ENCODE assay signal across 10 cellular contexts in the genomic region with DNA sequence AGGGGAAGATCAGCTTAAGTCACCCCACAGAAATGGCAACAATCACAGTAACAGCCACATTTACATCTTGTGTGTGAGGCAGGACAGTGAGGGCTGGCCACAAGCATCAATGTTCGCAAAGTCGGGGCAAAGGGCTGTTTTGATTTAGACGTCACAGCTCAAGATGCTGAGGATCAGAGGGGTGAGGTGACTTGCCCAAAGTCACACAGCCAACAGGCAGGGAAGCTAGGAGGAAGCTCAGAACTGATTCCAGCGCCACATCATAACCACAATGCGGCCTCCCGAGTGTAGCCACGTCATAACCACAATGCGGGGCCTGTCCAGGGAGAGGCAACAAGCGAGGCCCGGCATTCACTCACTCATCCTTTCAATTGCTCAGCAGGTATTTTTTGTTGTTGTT. TPM values are rescaled to one million over a fixed set of nuclear protein-coding genes. Genes with fewer than 3 reads are reported as not detected.
DNase-seq lines count a peak whose midpoint lies in the region; ATAC-seq and TF ChIP-seq lines count a peak whose summit lies in the region.
"Had no signal": no experiment of that assay in that cellular context is flagged by ENCODE, and none has a peak within 500 bp of the region (broad histone marks: within the 10 kb centered on the region; RNA-seq: fewer than 3 reads in every experiment).

No MANE protein-coding gene starts in this region.

- POLR2A ChIA-PET in Panc1 (lab: Charles Lee), result no interaction called here

- BruUV-seq in Panc1 (replicated peaks; lab: Mats Ljungman, UMichigan), result no TSS peak

- no peak overlapping the region for H3K4me3 Mint-ChIP-seq in mesothelial cell of epicardium

- H3K27ac ChIP-seq in Panc1 (ENCODE audit: low read length) (peak overlapping the region; percentile 42), coronary artery (peak overlapping the region in 1 of 2 donors; percentile 4)

- H3K4me3 ChIP-seq in AG09309 (ENCODE audit: control insufficient read depth, low read depth, low read length), result no peak overlapping the region
- no peak overlapping the region for H3K4me3 ChIP-seq in Panc1 (ENCODE audit: low read depth in 2 of 2, low read length in 2 of 2)
- H3K4me3 ChIP-seq in coronary artery, result no peak overlapping the region

- H3K9me3 ChIP-seq in Panc1 (ENCODE audit: control insufficient read depth, insufficient read depth, low read depth, low read length), result no peaks in the 10 kb centered on the region

- H3K9me3 Mint-ChIP-seq in mesothelial cell of epicardium, result no peaks in the 10 kb centered on the region

- no peaks in the 10 kb centered on the region for H3K36me3 Mint-ChIP-seq in mesothelial cell of epicardium

- peak; percentile 63 for ATAC-seq in Panc1

- peaks cover 15% of the 10 kb centered on the region for H3K4me1 Mint-ChIP-seq in mesothelial cell of epicardium

- H3K36me3 ChIP-seq in Panc1 (ENCODE audit: control insufficient read depth, insufficient read depth, low read length), result no peaks in the 10 kb centered on the region

- CTCF ChIA-PET in Panc1 (lab: Charles Lee), result interaction anchor here (0.6 to 1.6 kb wide), 2 partner anchors 14 to 836 kb away, joined by 5 to 8 read pairs; partner anchors contain the start of gene STK10

- no peaks in the 10 kb centered on the region for H3K27me3 ChIP-seq in Panc1 (ENCODE audit: control insufficient read depth, insufficient read depth, low read length)

- peaks cover 15% of the 10 kb centered on the region for H3K4me1 ChIP-seq in Panc1 (ENCODE audit: control insufficient read depth, insufficient read depth, low read length)

- no peaks in the 10 kb centered on the region for H3K27me3 Mint-ChIP-seq in mesothelial cell of epicardium (ENCODE audit: low read depth)

- DNase-seq in AG09309 (ENCODE audit: low read depth) (peak; percentile 62), Panc1 (ENCODE audit: low read depth, low spot score) (no peak), activated gamma-delta T cell treated with Interleukin-2 at 50 U/mL for 16 hours (peak; percentile 61), myocyte (ENCODE audit: low read depth) (peak; percentile 42), NCI-H2107 (lab: John Stamatoyannopoulos, UW) (no peak), DMS53 (lab: John Stamatoyannopoulos, UW) (no peak), coronary artery (ENCODE audit: low spot score) (no peak), mesothelial cell of epicardium (ENCODE audit: low spot score in 2 of 2, unreplicated experiment in 2 of 2) (no peak)

- intact Hi-C loops in Panc1 (cut with micrococcal nuclease; ENCODE audit: unreplicated experiment), result no loop called here

- TF ChIP-seq CTCF in AG09309 (IDR thresholded peaks at IDR 0.05; ENCODE audit: control insufficient read depth, insufficient read depth, low read depth, low read length, missing control alignments), result no peak
- TF ChIP-seq CTCF in Panc1 (IDR thresholded peaks at IDR 0.05), result no peak
- TF ChIP-seq CTCF in coronary artery (IDR thresholded peaks at IDR 0.05), result no peak
- no peak for TF ChIP-seq CTCF in mesothelial cell of epicardium (IDR thresholded peaks at IDR 0.05; ENCODE audit: unreplicated experiment)

- in situ Hi-C loops in Panc1 (cut with HindIII; ENCODE audit: low pct_unique_long_range_greater_than_20kb, low sequenced_read_pairs), result no loop called here

- no peak overlapping the region for H3K27ac Mint-ChIP-seq in mesothelial cell of epicardium

RNA-seq across cellular contexts. Expression of gene STK10, which starts 14.3 kb away (rescaled TPM):
- total RNA-seq in Panc1 (2021; ENCODE audit: unreplicated experiment) (34.9 TPM), myocyte (22.3 and 23.2 TPM in 2 replicates), mesothelial cell of epicardium (15.5 to 16.6 TPM (median 16.0 TPM) in 3 replicates)
- 47.7 TPM for polyA plus RNA-seq in Panc1 (2012; ENCODE audit: insufficient read length)
- polyA plus RNA-seq in myocyte (2012), result 23.2 TPM

RNA-seq across cellular contexts. Expression of gene EFCAB9, which starts 20.2 kb away (rescaled TPM):
- not detected for total RNA-seq in Panc1 (2021; ENCODE audit: unreplicated experiment)
- not detected for polyA plus RNA-seq in Panc1 (2012; ENCODE audit: insufficient read length)
- not detected in 2 replicates for total RNA-seq in myocyte
- not detected for polyA plus RNA-seq in myocyte (2012)
- total RNA-seq in mesothelial cell of epicardium, result not detected in 3 replicates
- total RNA-seq: skeletal muscle tissue had no signal
- polyA plus RNA-seq: AG04450 had no signal

Comparison
In these comparisons a context has a peak if more than half of its experiments do, and no peak if none do; other contexts are left out.
1. DNase-seq: peak in AG09309 (single experiment), activated gamma-delta T cell treated with Interleukin-2 at 50 U/mL for 16 hours (single experiment) and myocyte (single experiment); none in Panc1 (single experiment), NCI-H2107 (single experiment), DMS53 (single experiment), coronary artery (single experiment) and mesothelial cell of epicardium (0 of 2).